8 cellular contexts compared by ENCODE assay signal in the genomic region with DNA sequence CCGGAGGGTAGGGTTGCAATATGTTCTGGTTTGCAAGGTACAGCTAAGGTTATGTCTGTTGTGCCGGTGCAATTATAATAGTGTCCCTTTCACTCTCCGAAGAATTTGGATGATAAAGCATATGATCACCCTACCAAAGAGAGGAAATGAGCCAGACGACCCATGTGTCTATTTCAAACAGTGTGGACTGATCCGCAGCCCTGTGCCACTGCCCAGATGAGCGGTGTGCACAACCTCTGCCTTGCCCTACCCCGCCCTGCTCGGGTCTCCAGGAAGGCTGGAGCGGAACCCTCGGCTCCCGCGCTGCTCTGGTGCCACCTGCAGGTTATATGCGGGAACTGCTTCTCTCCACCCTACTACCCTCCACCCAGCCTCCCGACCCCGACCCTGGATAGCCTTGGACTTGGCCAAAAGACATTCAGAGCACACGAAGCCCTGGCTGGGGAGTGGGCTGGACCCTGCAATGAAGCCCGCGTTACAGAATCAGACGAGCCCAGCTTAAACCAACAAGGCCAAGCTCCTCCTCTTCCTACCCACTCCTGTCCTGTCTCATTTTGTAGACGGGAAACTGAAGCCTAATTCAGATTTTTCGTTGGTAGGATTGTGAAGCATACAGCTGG.
DNase-seq lines count a peak whose midpoint lies in the region; ATAC-seq and TF ChIP-seq lines count a peak whose summit lies in the region.

No MANE protein-coding gene starts in this region.

- H2AFZ ChIP-seq in osteoblast (ENCODE audit: low read length), result peak overlapping the region; percentile 71

- 4 to 7% methylated on average over 14 to 21 of the region's 21 CpGs for WGBS in testis, 2 donors

- no peaks in the 10 kb centered on the region for H4K20me1 ChIP-seq in osteoblast (ENCODE audit: insufficient read depth, low read length)

- intact Hi-C loops in testis (cut with DNase I; ENCODE audit: low total_unique reads), result no loop called here

- H3K27ac ChIP-seq in osteoblast (ENCODE audit: low read depth, low read length), result no peak overlapping the region
- H3K27ac ChIP-seq in testis, result no peak overlapping the region

- H3K4me1 ChIP-seq in osteoblast (ENCODE audit: insufficient read depth, low read length), result no peaks in the 10 kb centered on the region
- no peaks in the 10 kb centered on the region for H3K4me1 ChIP-seq in testis

- H3K4me1 Mint-ChIP-seq in activated T-helper 17 cell treated with anti-CD3 and anti-CD28 coated beads, Interleukin-2, amount 50 U/mL, for 72 hours, result no peaks in the 10 kb centered on the region

- peak overlapping the region; percentile 54 for H3K4me2 ChIP-seq in osteoblast (ENCODE audit: insufficient read depth, low read length)

- H3K36me3 Mint-ChIP-seq in activated T-helper 17 cell treated with anti-CD3 and anti-CD28 coated beads, Interleukin-2, amount 50 U/mL, for 72 hours (ENCODE audit: low read depth), result no peaks in the 10 kb centered on the region

- no peak overlapping the region for H3K4me3 Mint-ChIP-seq in activated T-helper 17 cell treated with anti-CD3 and anti-CD28 coated beads, Interleukin-2, amount 50 U/mL, for 72 hours

- H3K27me3 ChIP-seq in osteoblast (ENCODE audit: insufficient read depth, low read length), result peaks cover 24% of the 10 kb centered on the region
- no peaks in the 10 kb centered on the region for H3K27me3 ChIP-seq in testis

- no peaks in the 10 kb centered on the region for H3K9me3 Mint-ChIP-seq in activated T-helper 17 cell treated with anti-CD3 and anti-CD28 coated beads, Interleukin-2, amount 50 U/mL, for 72 hours

- no peaks in the 10 kb centered on the region for H3K79me2 ChIP-seq in osteoblast (ENCODE audit: insufficient read depth, low read length)

- ATAC-seq in activated T-helper 17 cell treated with anti-CD3 and anti-CD28 coated beads, Interleukin-2, amount 50 U/mL, for 72 hours (replicated peaks), result peak; percentile 97

- peaks cover 43% of the 10 kb centered on the region for H3K27me3 Mint-ChIP-seq in activated T-helper 17 cell treated with anti-CD3 and anti-CD28 coated beads, Interleukin-2, amount 50 U/mL, for 72 hours

- peak; percentile 5 for DNase-seq in DMS153 treated with DMSO at 0.1 percent for 48 hours (lab: John Stamatoyannopoulos, UW; ENCODE audit: unreplicated experiment)
- no peak for DNase-seq in DMS153 (lab: John Stamatoyannopoulos, UW)
- peak; percentile 87 for DNase-seq in HT-29 (ENCODE audit: low spot score)
- peak; percentile 61 for DNase-seq in RPMI7951 (ENCODE audit: low read depth)
- peak; percentile 36 for DNase-seq in fibroblast of villous mesenchyme (ENCODE audit: low read depth)
- peak; percentile 65 for DNase-seq in osteoblast (ENCODE audit: insufficient read length, low spot score, missing footprints)
- peak; percentile 78 for DNase-seq in testis

- TF ChIP-seq POLR2A in testis (IDR thresholded peaks at IDR 0.05), result no peak

- no peaks in the 10 kb centered on the region for H3K9me3 ChIP-seq in osteoblast (ENCODE audit: low read depth, low read length)
- no peaks in the 10 kb centered on the region for H3K9me3 ChIP-seq in testis

- H3K4me3 ChIP-seq in fibroblast of villous mesenchyme (ENCODE audit: low read depth, low read length) (no peak overlapping the region), osteoblast (ENCODE audit: insufficient read depth, low read length) (peak overlapping the region; percentile 46), testis (no peak overlapping the region)

- no peak overlapping the region for H3K27ac Mint-ChIP-seq in activated T-helper 17 cell treated with anti-CD3 and anti-CD28 coated beads, Interleukin-2, amount 50 U/mL, for 72 hours

- peak; percentile 92 for TF ChIP-seq CTCF in fibroblast of villous mesenchyme (IDR thresholded peaks at IDR 0.05; ENCODE audit: insufficient read depth, low read depth, low read length)
- peak; percentile 82 for TF ChIP-seq CTCF in osteoblast (IDR thresholded peaks at IDR 0.05; ENCODE audit: extremely low read depth, low read depth, low read length)
- peak; percentile 39 to 87 (median 81) for TF ChIP-seq CTCF in testis (IDR thresholded peaks at IDR 0.05)

- no peaks in the 10 kb centered on the region for H3K36me3 ChIP-seq in osteoblast (ENCODE audit: insufficient read depth, low read length)
- no peaks in the 10 kb centered on the region for H3K36me3 ChIP-seq in testis (ENCODE audit: low read depth, missing control alignments)
